In the genomic region with DNA sequence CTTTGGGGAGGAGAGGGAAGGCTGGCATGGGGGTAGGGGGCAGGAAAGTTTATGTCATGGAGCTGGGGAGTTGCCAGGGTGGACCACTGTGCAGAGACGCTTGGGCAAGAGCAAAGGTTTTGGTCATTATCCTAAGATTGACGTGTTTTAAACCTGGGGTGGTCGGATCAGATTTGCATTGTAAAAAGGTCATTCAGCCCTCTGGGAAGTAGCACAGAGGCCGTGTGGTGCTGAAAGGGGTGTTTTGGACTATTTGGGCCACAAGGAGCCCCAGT, we compare ENCODE assay signal across 30 cellular contexts.
"Had no signal": no experiment of that assay in that cellular context is flagged by ENCODE, and none has a peak within 500 bp of the region (broad histone marks: within the 10 kb centered on the region; RNA-seq: fewer than 3 reads in every experiment).

No MANE protein-coding gene starts in this region.

- H3K27ac ChIP-seq: ascending aorta, VCaP had no signal

- H3K4me3 Mint-ChIP-seq: activated CD4-positive, alpha-beta memory T cell treated with anti-CD3 and anti-CD28 coated beads, Interleukin-2, amount 10 ng/mL, durations not matched to agents 7 days and 5 days; activated CD8-positive, alpha-beta memory T cell treated with anti-CD3 and anti-CD28 coated beads, Interleukin-2, amount 10 ng/mL, durations not matched to agents 7 days and 5 days; activated naive CD4-positive, alpha-beta T cell treated with anti-CD3 and anti-CD28 coated beads, Interleukin-2, amount 50 U/mL, for 24 hours; activated naive CD8-positive, alpha-beta T cell treated with anti-CD3 and anti-CD28 coated beads, Interleukin-2, amount 10 ng/mL, durations not matched to agents 7 days and 5 days; activated T-cell treated with anti-CD3 and anti-CD28 coated beads, Interleukin-2, amount 50 U/mL, for 24 hours; T-cell; T-helper 17 cell had no signal

- H3K27me3 Mint-ChIP-seq: activated naive CD8-positive, alpha-beta T cell treated with anti-CD3 and anti-CD28 coated beads, Interleukin-2, amount 10 ng/mL, durations not matched to agents 7 days and 5 days had no signal

- DNase-seq: activated CD4-positive, alpha-beta memory T cell treated with anti-CD3 and anti-CD28 coated beads, Interleukin-2, amount 10 ng/mL, durations not matched to agents 7 days and 5 days; activated CD4-positive, alpha-beta T cell treated with anti-CD3 and anti-CD28 coated beads for 1 hour; activated CD4-positive, alpha-beta T cell treated with anti-CD3 and anti-CD28 coated beads for 48 hours; activated CD4-positive, CD25-positive, alpha-beta regulatory T cell; activated CD8-positive, alpha-beta memory T cell treated with anti-CD3 and anti-CD28 coated beads for 24 hours; activated gamma-delta T cell; activated naive CD4-positive, alpha-beta T cell treated with Interleukin-2 at 50 U/mL for 16 hours; activated naive CD8-positive, alpha-beta T cell treated with anti-CD3 and anti-CD28 coated beads, Interleukin-2, amount 10 ng/mL, durations not matched to agents 7 days and 5 days; activated T-cell treated with anti-CD3 and anti-CD28 coated beads, Interleukin-2, amount 50 U/mL, for 24 hours; amygdala; Karpas-422; NCI-H1105; NCI-H1694; NCI-H1930; NCI-H2081 treated with DMSO at 0.1 percent for 48 hours; NCI-H345; RPMI8226; SHP77 treated with DMSO at 0.1 percent for 48 hours; T-cell; T-helper 17 cell; T-helper 9 cell had no signal

- H3K4me3 ChIP-seq: ascending aorta, breast epithelium, K562 had no signal

- ATAC-seq: activated CD8-positive, alpha-beta memory T cell treated with anti-CD3 and anti-CD28 coated beads, Interleukin-2, amount 10 ng/mL, durations not matched to agents 7 days and 5 days; K562; Panc1; SK-N-SH treated with all-trans-retinoic acid at 6 μM for 48 hours; T-cell; T-helper 17 cell had no signal

- H3K36me3 ChIP-seq: ascending aorta, breast epithelium had no signal

- H3K36me3 Mint-ChIP-seq: activated CD8-positive, alpha-beta memory T cell treated with anti-CD3 and anti-CD28 coated beads, Interleukin-2, amount 10 ng/mL, durations not matched to agents 7 days and 5 days; activated naive CD4-positive, alpha-beta T cell treated with anti-CD3 and anti-CD28 coated beads, Interleukin-2, amount 50 U/mL, for 24 hours; activated naive CD8-positive, alpha-beta T cell treated with anti-CD3 and anti-CD28 coated beads, Interleukin-2, amount 10 ng/mL, durations not matched to agents 7 days and 5 days; T-cell had no signal

- H3K27me3 ChIP-seq: ascending aorta, breast epithelium had no signal

- H3K27ac Mint-ChIP-seq: activated CD4-positive, alpha-beta memory T cell treated with anti-CD3 and anti-CD28 coated beads, Interleukin-2, amount 10 ng/mL, durations not matched to agents 7 days and 5 days; activated CD8-positive, alpha-beta memory T cell treated with anti-CD3 and anti-CD28 coated beads, Interleukin-2, amount 10 ng/mL, durations not matched to agents 7 days and 5 days; activated naive CD8-positive, alpha-beta T cell treated with anti-CD3 and anti-CD28 coated beads, Interleukin-2, amount 10 ng/mL, durations not matched to agents 7 days and 5 days; activated T-cell treated with anti-CD3 and anti-CD28 coated beads, Interleukin-2, amount 50 U/mL, for 24 hours; activated T-helper 2 cell treated with anti-CD3 and anti-CD28 coated beads, Interferon-gamma antibody, Interleukin-2, Interleukin-4, amounts not matched to agents 10 μg/mL and 5 μg/mL and 100 μg/mL, durations not matched to agents 14 hours and 24 hours and 36 hours; T-cell; T-helper 17 cell had no signal

- H3K4me1 Mint-ChIP-seq: activated CD4-positive, alpha-beta memory T cell treated with anti-CD3 and anti-CD28 coated beads, Interleukin-2, amount 10 ng/mL, durations not matched to agents 7 days and 5 days; activated CD8-positive, alpha-beta memory T cell treated with anti-CD3 and anti-CD28 coated beads, Interleukin-2, amount 10 ng/mL, durations not matched to agents 7 days and 5 days; activated naive CD4-positive, alpha-beta T cell treated with anti-CD3 and anti-CD28 coated beads, Interleukin-2, amount 50 U/mL, for 24 hours; activated naive CD8-positive, alpha-beta T cell treated with anti-CD3 and anti-CD28 coated beads, Interleukin-2, amount 10 ng/mL, durations not matched to agents 7 days and 5 days; T-cell; T-helper 17 cell had no signal

- H3K4me1 ChIP-seq: ascending aorta, breast epithelium had no signal

- H3K9me3 Mint-ChIP-seq: activated CD4-positive, alpha-beta memory T cell treated with anti-CD3 and anti-CD28 coated beads, Interleukin-2, amount 10 ng/mL, durations not matched to agents 7 days and 5 days; activated naive CD4-positive, alpha-beta T cell treated with anti-CD3 and anti-CD28 coated beads, Interleukin-2, amount 50 U/mL, for 24 hours; activated naive CD8-positive, alpha-beta T cell treated with anti-CD3 and anti-CD28 coated beads, Interleukin-2, amount 10 ng/mL, durations not matched to agents 7 days and 5 days; activated T-cell treated with anti-CD3 and anti-CD28 coated beads, Interleukin-2, amount 50 U/mL, for 24 hours; activated T-helper 2 cell treated with anti-CD3 and anti-CD28 coated beads, Interferon-gamma antibody, Interleukin-2, Interleukin-4, amounts not matched to agents 10 μg/mL and 5 μg/mL and 100 μg/mL, durations not matched to agents 14 hours and 24 hours and 36 hours; T-cell had no signal

- H3K9me3 ChIP-seq: ascending aorta, breast epithelium had no signal
